ENCODE assay signal across 15 cellular contexts in the genomic region with DNA sequence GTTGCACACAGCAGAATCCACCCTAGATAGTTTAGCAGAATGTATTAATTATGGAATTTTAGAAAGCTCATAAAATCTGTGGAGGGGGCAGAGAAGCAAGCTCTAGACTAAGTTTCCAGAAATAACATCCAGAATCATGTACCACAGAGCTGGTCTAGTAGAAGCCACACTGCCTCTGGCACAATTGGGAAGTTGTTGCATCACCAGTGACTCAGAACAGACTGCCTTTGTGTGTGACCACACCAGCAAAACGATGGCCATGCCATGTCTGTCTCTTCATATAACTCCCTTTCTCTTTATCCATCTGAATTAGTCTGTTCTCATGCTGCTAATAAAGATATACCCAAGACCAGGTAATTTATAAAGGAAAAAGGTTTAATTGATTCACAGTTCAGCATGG.
DNase-seq lines count a peak whose midpoint lies in the region; ATAC-seq, FAIRE-seq and TF ChIP-seq lines count a peak whose summit lies in the region.
"Had no signal": no experiment of that assay in that cellular context is flagged by ENCODE, and none has a peak within 500 bp of the region (broad histone marks: within the 10 kb centered on the region; RNA-seq: fewer than 3 reads in every experiment).

No MANE protein-coding gene starts in this region.

- H3K9me3 ChIP-seq in mammary epithelial cell (replicated peaks; ENCODE audit: insufficient read depth, low read length), result no peaks in the 10 kb centered on the region
- no peaks in the 10 kb centered on the region for H3K9me3 ChIP-seq in HepG2 (ENCODE audit: low read length)
- peaks cover 0 to 10% (median 0%) of the 10 kb centered on the region in 4 donors for H3K9me3 ChIP-seq in stomach
- H3K9me3 ChIP-seq: ascending aorta, prostate gland had no signal

- H3K4me2 ChIP-seq in mammary epithelial cell (ENCODE audit: insufficient read depth, low read depth, low read length) (no peak overlapping the region), HepG2 (ENCODE audit: low read depth, low read length) (no peak overlapping the region)

- no peak for TF ChIP-seq RAD21 in HepG2 (CRISPR knock-in tag; IDR thresholded peaks at IDR 0.05)

- H3K4me3 ChIP-seq in mammary epithelial cell (replicated peaks in 1 of 3; ENCODE audit: insufficient read depth in 1 of 3, low read depth in 2 of 3, low read length in 3 of 3), result no peak overlapping the region
- no peak overlapping the region for H3K4me3 ChIP-seq in HepG2 (replicated peaks in 1 of 3; ENCODE audit: insufficient read depth in 1 of 3, low read depth in 2 of 3, low read length in 3 of 3)
- H3K4me3 ChIP-seq in stomach, result no peak overlapping the region
- H3K4me3 ChIP-seq: ascending aorta, prostate gland, tibial artery had no signal

- ATAC-seq in HepG2, result no peak
- ATAC-seq: Right ventricle myocardium inferior had no signal

- no peak overlapping the region for H2AFZ ChIP-seq in mammary epithelial cell (ENCODE audit: low read depth, low read length)
- H2AFZ ChIP-seq in HepG2 (ENCODE audit: low read length), result no peak overlapping the region

- H3K9ac ChIP-seq in mammary epithelial cell (ENCODE audit: insufficient read depth, low read length) (no peak overlapping the region), HepG2 (ENCODE audit: insufficient read depth, low read depth, low read length) (no peak overlapping the region)

- H3K36me3 ChIP-seq in mammary epithelial cell (ENCODE audit: insufficient read depth, low read length) (no peaks in the 10 kb centered on the region), HepG2 (replicated peaks in 1 of 2; ENCODE audit: control insufficient read depth in 1 of 2, insufficient read depth in 2 of 2, low read length in 2 of 2) (no peaks in the 10 kb centered on the region), stomach (no peaks in the 10 kb centered on the region)
- H3K36me3 ChIP-seq: ascending aorta, prostate gland, tibial artery had no signal

- in situ Hi-C loops in mammary epithelial cell (cut with MboI; ENCODE audit: low sequenced_read_pairs in 2 of 2) (no loop called here), HepG2 (cut with HindIII; ENCODE audit: extremely low pct_ligation_motif_present, low pct_unique_long_range_greater_than_20kb) (no loop called here)

- no peak for TF ChIP-seq CTCF in mammary epithelial cell (conservative IDR thresholded peaks at IDR 0.05 in 1 of 2, IDR thresholded peaks at IDR 0.05 in 1 of 2; ENCODE audit: extremely low read depth in 1 of 2, insufficient read depth in 1 of 2, low read depth in 1 of 2, low read length in 2 of 2)
- TF ChIP-seq CTCF in HepG2 (CRISPR knock-in tag; IDR thresholded peaks at IDR 0.05), result no peak
- no peak for TF ChIP-seq CTCF in stomach (IDR thresholded peaks at IDR 0.05)

- H3K79me2 ChIP-seq in mammary epithelial cell (ENCODE audit: insufficient read depth, low read length) (no peaks in the 10 kb centered on the region), HepG2 (ENCODE audit: insufficient read depth, low read length) (no peaks in the 10 kb centered on the region)

- no peak for FAIRE-seq in HepG2 (lab: Jason Lieb, UNC)
- FAIRE-seq: kidney had no signal

- H3K4me1 ChIP-seq in mammary epithelial cell (ENCODE audit: insufficient read depth, low read length), result peaks cover 10% of the 10 kb centered on the region
- peaks cover 12% of the 10 kb centered on the region for H3K4me1 ChIP-seq in HepG2 (ENCODE audit: insufficient read depth, low read length)
- H3K4me1 ChIP-seq in stomach, result no peaks in the 10 kb centered on the region
- H3K4me1 ChIP-seq: ascending aorta, prostate gland, tibial artery had no signal

- no TSS peak for BruUV-seq in mammary epithelial cell (replicated peaks; lab: Mats Ljungman, UMichigan)
- no TSS peak for BruUV-seq in HepG2 (replicated peaks; lab: Mats Ljungman, UMichigan)

- POLR2A ChIA-PET in HepG2 (lab: Yijun Ruan, JAX), result no interaction called here

- intact Hi-C loops in mammary epithelial cell (cut with micrococcal nuclease), result no loop called here
- intact Hi-C loops in HepG2 (cut with micrococcal nuclease; ENCODE audit: unreplicated experiment), result loop anchor here (10.0 kb wide), 1 partner anchor 677 kb away; no protein-coding TSS in a partner anchor
- intact Hi-C loops in stomach (cut with DNase I; ENCODE audit: low total_unique reads), result no loop called here

- H3K27me3 ChIP-seq in mammary epithelial cell (ENCODE audit: insufficient read depth, low read length) (no peaks in the 10 kb centered on the region), HepG2 (ENCODE audit: control insufficient read depth in 1 of 2, insufficient read depth in 2 of 2, low read length in 2 of 2) (no peaks in the 10 kb centered on the region; a peak in 2 of 5 replicates), stomach (no peaks in the 10 kb centered on the region)
- H3K27me3 ChIP-seq: ascending aorta, tibial artery had no signal

- 0% methylated on average over 1 of the region's 1 CpG for WGBS in mammary epithelial cell (ENCODE audit: low coverage, missing lambda C conversion rate)
- 0% methylated on average over 1 of the region's 1 CpG for WGBS in HepG2 (ENCODE audit: low lambda C conversion rate)
- 63 to 82% (median 77%) methylated on average over 1 of the region's 1 CpG for WGBS in stomach, 5 donors

- H3K27ac ChIP-seq in mammary epithelial cell (ENCODE audit: insufficient read depth, low read depth, low read length) (no peak overlapping the region), HepG2 (ENCODE audit: extremely low read length, insufficient read depth, low read length) (no peak overlapping the region), stomach (no peak overlapping the region)
- H3K27ac ChIP-seq: ascending aorta, prostate gland, tibial artery had no signal

- DNase-seq in EL (peak; percentile 80), NOMO-1 treated with dmso at 0.1 percent for 144 hours (lab: John Stamatoyannopoulos, UW; ENCODE audit: unreplicated experiment) (peak; percentile 20), mammary epithelial cell (peak; percentile 83), HepG2 (ENCODE audit: low spot score) (no peak), COLO668 (lab: John Stamatoyannopoulos, UW; ENCODE audit: unreplicated experiment) (no peak), NCI-H2196 (lab: John Stamatoyannopoulos, UW; ENCODE audit: unreplicated experiment) (no peak), stomach (no peak), HPDE6-E6E7 (ENCODE audit: extremely low spot score) (no peak)
- DNase-seq: activated effector memory CD4-positive, alpha-beta T cell treated with Interleukin-2 at 50 U/mL for 16 hours; kidney; NCI-H2029; tibial artery had no signal

- H4K20me1 ChIP-seq in mammary epithelial cell (ENCODE audit: insufficient read depth, low read length) (no peaks in the 10 kb centered on the region), HepG2 (ENCODE audit: insufficient read depth, low read length) (no peaks in the 10 kb centered on the region)

- CTCF ChIA-PET in mammary epithelial cell (lab: Charles Lee; ENCODE audit: low non-redundant PET) (no interaction called here), HepG2 (lab: Yijun Ruan, JAX; ENCODE audit: low intra/inter-chr PET ratio, low total read pairs) (no interaction called here)

- dilution Hi-C loops in mammary epithelial cell (cut with HindIII; ENCODE audit: low sequenced_read_pairs), result no loop called here

- TF ChIP-seq EP300 in HepG2 (IDR thresholded peaks at IDR 0.05; ENCODE audit: low read depth in 2 of 2, low read length in 2 of 2), result no peak
- no peak for TF ChIP-seq EP300 in HepG2 (CRISPR knock-in tag; IDR thresholded peaks at IDR 0.05; ENCODE audit: borderline replicate concordance)
- TF ChIP-seq EP300 in stomach (IDR thresholded peaks at IDR 0.05), result no peak

- no peak for TF ChIP-seq POLR2A in HepG2 (IDR thresholded peaks at IDR 0.05; ENCODE audit: insufficient read depth in 1 of 2, low read depth in 2 of 2, low read length in 2 of 2)
- TF ChIP-seq POLR2A in stomach (IDR thresholded peaks at IDR 0.05), result no peak

TF ChIP-seq in HepG2, 621 proteins besides CTCF, POLR2A, EP300 and RAD21:
- TF ChIP-seq ZNF530 (CRISPR knock-in tag; IDR thresholded peaks at IDR 0.05; ENCODE audit: low read depth) (no peak), CEBPB (IDR thresholded peaks at IDR 0.05; ENCODE audit: borderline replicate concordance, low read depth, low read length) (peak; percentile 66; the same call in 1 of the 2 replicates), FOSL2 (CRISPR knock-in tag; IDR thresholded peaks at IDR 0.05) (peak; percentile 63), LCORL (IDR thresholded peaks at IDR 0.05) (no peak), LCORL (CRISPR knock-in tag; IDR thresholded peaks at IDR 0.05) (no peak)
- TF ChIP-seq, protein P1, sequence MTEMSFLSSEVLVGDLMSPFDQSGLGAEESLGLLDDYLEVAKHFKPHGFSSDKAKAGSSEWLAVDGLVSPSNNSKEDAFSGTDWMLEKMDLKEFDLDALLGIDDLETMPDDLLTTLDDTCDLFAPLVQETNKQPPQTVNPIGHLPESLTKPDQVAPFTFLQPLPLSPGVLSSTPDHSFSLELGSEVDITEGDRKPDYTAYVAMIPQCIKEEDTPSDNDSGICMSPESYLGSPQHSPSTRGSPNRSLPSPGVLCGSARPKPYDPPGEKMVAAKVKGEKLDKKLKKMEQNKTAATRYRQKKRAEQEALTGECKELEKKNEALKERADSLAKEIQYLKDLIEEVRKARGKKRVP (CRISPR knock-in tag; IDR thresholded peaks at IDR 0.05), result peak in 1 of 2 experiments; percentile 17; a peak in 1 of 4 replicates

Comparison
In these comparisons a context has a peak if more than half of its experiments do, and no peak if none do; other contexts are left out.
1. DNase-seq: peak in EL (single experiment), NOMO-1 treated with dmso at 0.1 percent for 144 hours (single experiment) and mammary epithelial cell (single experiment); none in HepG2 (single experiment), COLO668 (single experiment), NCI-H2196 (single experiment), stomach (single experiment) and HPDE6-E6E7 (single experiment).